In genomic region chr2:135004005-135004746, GRCh38 we compare ENCODE assay signal across 8 cellular contexts. TPM values are rescaled to one million over a fixed set of nuclear protein-coding genes. Genes with fewer than 3 reads are reported as not detected.
DNase-seq lines count a peak whose midpoint lies in the region; ATAC-seq, FAIRE-seq and TF ChIP-seq lines count a peak whose summit lies in the region.

No MANE protein-coding gene starts in this region.

- DNase-seq in A549 (ENCODE audit: low read depth in 1 of 2, low spot score in 1 of 2) (peak; percentile 63 to 64), NCI-H2171 treated with DMSO at 0.1 percent for 48 hours (lab: John Stamatoyannopoulos, UW) (peak; percentile 68), kidney glomerular epithelial cell (lab: John Stamatoyannopoulos, UW) (peak; percentile 51)
- DNase-seq in activated CD4-positive, alpha-beta T cell treated with anti-CD3 and anti-CD28 coated beads for 1 hour: peak; percentile 67
- DNase-seq in central memory CD8-positive, alpha-beta T cell (ENCODE audit: low spot score in 2 of 2): peak; percentile 32 to 38
- DNase-seq in stimulated activated CD4-positive, alpha-beta T cell treated with anti-CD3 and anti-CD28 coated beads, Interleukin-2, amount 100 ng/mL, for 4 hours (ENCODE audit: low read depth): peak; percentile 66

- H3K36me3 Mint-ChIP-seq in central memory CD8-positive, alpha-beta T cell (ENCODE audit: insufficient read depth): no peaks in the 10 kb centered on the region

- H3K9me3 Mint-ChIP-seq in central memory CD8-positive, alpha-beta T cell: no peaks in the 10 kb centered on the region

- WGBS in A549 (ENCODE audit: missing lambda C conversion rate): 13% methylated on average over 17 of the region's 17 CpGs

- H3K9me3 ChIP-seq in A549: no peaks in the 10 kb centered on the region

- peaks cover 43% of the 10 kb centered on the region for H3K27me3 Mint-ChIP-seq in central memory CD8-positive, alpha-beta T cell

- peak; percentile 92 for TF ChIP-seq CTCF in A549 (IDR thresholded peaks at IDR 0.05)

- no peaks in the 10 kb centered on the region; the same call in 2 of the 3 replicates for H3K4me1 ChIP-seq in A549

- no peak overlapping the region for H3K4me3 Mint-ChIP-seq in central memory CD8-positive, alpha-beta T cell

- H3K4me1 Mint-ChIP-seq in central memory CD8-positive, alpha-beta T cell: peaks cover 6% of the 10 kb centered on the region

- H3K27ac Mint-ChIP-seq in central memory CD8-positive, alpha-beta T cell (ENCODE audit: low read depth): no peak overlapping the region

- no peak overlapping the region for H3K27ac ChIP-seq in A549

- H3K4me2 ChIP-seq in A549: peak overlapping the region; percentile 54; the same call in 2 of the 3 replicates

- TF ChIP-seq RAD21 in A549 (conservative IDR thresholded peaks at IDR 0.05 in 1 of 2, IDR thresholded peaks at IDR 0.05 in 1 of 2): peak; percentile 96 to 98

- POLR2A ChIA-PET in A549 (lab: Yijun Ruan, JAX): interaction anchor here (1.2 kb wide), 1 partner anchor 527 kb away, joined by 3 read pairs; the partner anchor contains the start of gene ZRANB3

- ATAC-seq in A549: peak; percentile 98 to 100
- peak; percentile 89 for ATAC-seq in GM18498 (IDR thresholded peaks at IDR 0.05; ENCODE audit: unreplicated experiment)
- ATAC-seq in HG03039 (IDR thresholded peaks at IDR 0.05; ENCODE audit: unreplicated experiment): peak; percentile 92
- peak; percentile 58 for ATAC-seq in central memory CD8-positive, alpha-beta T cell (replicated peaks; ENCODE audit: extremely low read depth, poor library complexity, severe bottlenecking)

- FAIRE-seq in A549 (lab: Jason Lieb, UNC): no peak

- no peak for TF ChIP-seq EP300 in A549 (IDR thresholded peaks at IDR 0.05)

- H3K4me3 ChIP-seq in A549: no peak overlapping the region

- CTCF ChIA-PET in A549 (lab: Yijun Ruan, JAX): interaction anchor here (0.6 to 6.3 kb wide), 67 partner anchors 8 to 1386 kb away, joined by 3 to 79 read pairs (median 4); partner anchors contain the start of gene MAP3K19

- no peak for TF ChIP-seq POLR2A in A549 (IDR thresholded peaks at IDR 0.05; ENCODE audit: low read length)

TF ChIP-seq in A549, 52 proteins besides CTCF, POLR2A, EP300 and RAD21:
- no peak for TF ChIP-seq EHF (CRISPR knock-in tag; IDR thresholded peaks at IDR 0.05)
- TF ChIP-seq ZC3H11A (IDR thresholded peaks at IDR 0.05): no peak
- TF ChIP-seq RFX5 (IDR thresholded peaks at IDR 0.05): no peak
- peak; percentile 90 for TF ChIP-seq SMC3 (IDR thresholded peaks at IDR 0.05)
- no peak for TF ChIP-seq TP53 (CRISPR knock-in tag; IDR thresholded peaks at IDR 0.05)
- peak; percentile 82 for TF ChIP-seq E2F6 (IDR thresholded peaks at IDR 0.05; ENCODE audit: borderline replicate concordance, low read depth)
- peak; percentile 86 for TF ChIP-seq MAX (IDR thresholded peaks at IDR 0.05)

RNA-seq across cellular contexts. Expression of gene MAP3K19, which starts 43.1 kb away (rescaled TPM):
- polyA plus RNA-seq in A549 (2011; rRNA removed) (not detected in 2 replicates), A549 (2017; fragmentation: RNase III; extraction: RNeasy Plus Mini Kit Qiagen cat#74134 plus additional on column Dnase treatment) (not detected in 3 replicates)
- polyA plus RNA-seq in A549 (2012; cell fraction: cytosol; rRNA removed): not detected in 2 replicates
- polyA plus RNA-seq in A549 (2012; cell fraction: nucleus; rRNA removed): not detected in 2 replicates
- polyA minus RNA-seq in A549 (2011; rRNA and poly(A)+ RNA removed): not detected in 2 replicates

RNA-seq across cellular contexts. Expression of gene RAB3GAP1, which starts 47.9 kb away (rescaled TPM):
- polyA plus RNA-seq in A549 (2011; rRNA removed): 40.8 and 44.6 TPM in 2 replicates
- polyA plus RNA-seq in A549 (2012; cell fraction: cytosol; rRNA removed): 9.0 and 9.5 TPM in 2 replicates
- polyA plus RNA-seq in A549 (2012; cell fraction: nucleus; rRNA removed): 12.2 and 25.3 TPM in 2 replicates
- 29.7 to 31.3 TPM (median 30.1 TPM) in 3 replicates for polyA plus RNA-seq in A549 (2017; fragmentation: RNase III; extraction: RNeasy Plus Mini Kit Qiagen cat#74134 plus additional on column Dnase treatment)
- 24.5 and 30.8 TPM in 2 replicates for polyA minus RNA-seq in A549 (2011; rRNA and poly(A)+ RNA removed)
